In genomic region chr5:59790399-59791130, GRCh38 we compare ENCODE assay signal across 9 cellular contexts.
DNase-seq lines count a peak whose midpoint lies in the region; ATAC-seq, FAIRE-seq and TF ChIP-seq lines count a peak whose summit lies in the region.
"Had no signal": no experiment of that assay in that cellular context is flagged by ENCODE, and none has a peak within 500 bp of the region (broad histone marks: within the 10 kb centered on the region; RNA-seq: fewer than 3 reads in every experiment).

No MANE protein-coding gene starts in this region.

- peaks cover 0 to 11% (median 0%) of the 10 kb centered on the region in 9 donors for H3K4me1 ChIP-seq in heart right ventricle
- peaks cover 34% of the 10 kb centered on the region for H3K4me1 ChIP-seq in endothelial cell of umbilical vein (ENCODE audit: control insufficient read depth, extremely low read depth, insufficient read depth, low read length)
- peaks cover 38% of the 10 kb centered on the region for H3K4me1 ChIP-seq in suprapubic skin

- peak overlapping the region; percentile 83 for H3K4me2 ChIP-seq in endothelial cell of umbilical vein (ENCODE audit: insufficient read depth, low read length)

- no peaks in the 10 kb centered on the region for H3K9me1 ChIP-seq in endothelial cell of umbilical vein (replicated peaks; ENCODE audit: control insufficient read depth, extremely low read depth, insufficient read depth, low read length)

- POLR2A ChIA-PET in endothelial cell of umbilical vein (lab: Charles Lee): interaction anchor here (0.6 kb wide), 2 partner anchors 18 to 303 kb away, joined by 3 read pairs; no protein-coding TSS in a partner anchor

- peak overlapping the region; percentile 4 for H2AFZ ChIP-seq in endothelial cell of umbilical vein (ENCODE audit: low read depth, low read length)

- H3K27ac ChIP-seq in heart right ventricle: peak overlapping the region in 9 of 10 donors; percentile 1 to 70 (median 49)
- peak overlapping the region; percentile 94 for H3K27ac ChIP-seq in endothelial cell of umbilical vein (ENCODE audit: insufficient read depth, low read depth, low read length)
- H3K27ac ChIP-seq in suprapubic skin: peak overlapping the region; percentile 47

- peak in 6 of 8 donors; percentile 38 to 91 (median 78) for ATAC-seq in heart right ventricle
- no peak for ATAC-seq in Right ventricle myocardium inferior

- H3K27me3 ChIP-seq in heart right ventricle (peaks cover 0 to 12% (median 0%) of the 10 kb centered on the region in 7 donors), endothelial cell of umbilical vein (ENCODE audit: control insufficient read depth in 2 of 2, insufficient read depth in 2 of 2, low read length in 2 of 2) (no peaks in the 10 kb centered on the region), suprapubic skin (no peaks in the 10 kb centered on the region)

- intact Hi-C loops in heart right ventricle (cut with DNase I) (loop anchor here in 5 of 10 donors (2.0 to 10.0 kb wide), 4 partner anchors 22 to 606 kb away; no protein-coding TSS in a partner anchor), Right ventricle myocardium inferior (cut with DNase I) (no loop called here), endothelial cell of umbilical vein (cut with micrococcal nuclease) (loop anchor here (1.0 to 10.0 kb wide), 6 partner anchors 9 to 756 kb away; no protein-coding TSS in a partner anchor)

- peak overlapping the region; percentile 88 for H3K9ac ChIP-seq in endothelial cell of umbilical vein (replicated peaks; ENCODE audit: extremely low read depth, insufficient read depth, low read length)

- BruUV-seq in endothelial cell of umbilical vein (replicated peaks; lab: Mats Ljungman, UMichigan): TSS peak; percentile 93

- H4K20me1 ChIP-seq in endothelial cell of umbilical vein (replicated peaks; ENCODE audit: control insufficient read depth, extremely low read depth, insufficient read depth, low read length): no peaks in the 10 kb centered on the region

- peak; percentile 76 for TF ChIP-seq POLR2A in endothelial cell of umbilical vein (IDR thresholded peaks at IDR 0.05; ENCODE audit: low read depth, low read length)
- no peak for TF ChIP-seq POLR2A in suprapubic skin (IDR thresholded peaks at IDR 0.05)

- FAIRE-seq in endothelial cell of umbilical vein (lab: Jason Lieb, UNC): peak; percentile 96
- FAIRE-seq: G401.6 had no signal

- H3K9me3 ChIP-seq in heart right ventricle (no peaks in the 10 kb centered on the region), endothelial cell of umbilical vein (replicated peaks; ENCODE audit: control insufficient read depth, insufficient read depth, low read length) (no peaks in the 10 kb centered on the region), suprapubic skin (no peaks in the 10 kb centered on the region)

- H3K36me3 ChIP-seq in heart right ventricle (no peaks in the 10 kb centered on the region), endothelial cell of umbilical vein (ENCODE audit: control insufficient read depth in 2 of 2, extremely low read depth in 1 of 2, insufficient read depth in 2 of 2, low read length in 2 of 2) (no peaks in the 10 kb centered on the region), suprapubic skin (no peaks in the 10 kb centered on the region)

- DNase-seq in heart right ventricle (no peak), Right ventricle myocardium inferior (ENCODE audit: missing footprints) (no peak), LNCaP clone FGC (ENCODE audit: low read depth) (no peak), endothelial cell of umbilical vein (ENCODE audit: low read depth, low spot score) (peak; percentile 92), suprapubic skin (ENCODE audit: low spot score in 2 of 2) (no peak), NCI-H2227 treated with DMSO at 0.1 percent for 48 hours (lab: John Stamatoyannopoulos, UW) (no peak), dedifferentiated amniotic fluid mesenchymal stem cell (ENCODE audit: extremely low spot score) (no peak), superior temporal gyrus (ENCODE audit: extremely low spot score) (no peak)

- CTCF ChIA-PET in endothelial cell of umbilical vein (lab: Charles Lee): interaction anchor here (0.7 to 3.0 kb wide), 10 partner anchors 9 to 904 kb away, joined by 3 to 25 read pairs (median 3); no protein-coding TSS in a partner anchor

- H3K4me3 ChIP-seq in heart right ventricle (peak overlapping the region in 4 of 10 donors; percentile 1 to 31 (median 8)), LNCaP clone FGC (ENCODE audit: low read depth, low read length) (peak overlapping the region; percentile 5), endothelial cell of umbilical vein (replicated peaks in 1 of 3; ENCODE audit: insufficient read depth in 1 of 3, low read depth in 1 of 3, low read length in 3 of 3) (peak overlapping the region in 2 of 3 experiments; percentile 6 to 44), suprapubic skin (peak overlapping the region; percentile 16)

- no peak for TF ChIP-seq EP300 in suprapubic skin (IDR thresholded peaks at IDR 0.05)

- no peak for TF ChIP-seq CTCF in heart right ventricle (IDR thresholded peaks at IDR 0.05)
- no peak for TF ChIP-seq CTCF in LNCaP clone FGC (IDR thresholded peaks at IDR 0.05; ENCODE audit: control insufficient read depth, extremely low read depth, insufficient read depth)
- TF ChIP-seq CTCF in endothelial cell of umbilical vein (IDR thresholded peaks at IDR 0.05; ENCODE audit: extremely low read depth in 1 of 2, insufficient read depth in 1 of 2, low read depth in 1 of 2, low read length in 2 of 2): no peak
- TF ChIP-seq CTCF in suprapubic skin (IDR thresholded peaks at IDR 0.05): no peak

- dilution Hi-C loops in endothelial cell of umbilical vein (cut with MboI; ENCODE audit: extremely low pct_ligation_motif_present, low sequenced_read_pairs): no loop called here

- no peaks in the 10 kb centered on the region for H3K79me2 ChIP-seq in endothelial cell of umbilical vein (ENCODE audit: control insufficient read depth, insufficient read depth, low read length)

- WGBS in heart right ventricle, 2 donors: 57 to 70% methylated on average over 12 of the region's 12 CpGs
- WGBS in suprapubic skin: 57% methylated on average over 12 of the region's 12 CpGs

TF ChIP-seq in endothelial cell of umbilical vein, 7 proteins besides CTCF, POLR2A, EP300 and RAD21:
- TF ChIP-seq MYC (IDR thresholded peaks at IDR 0.05; ENCODE audit: low read depth, low read length) (no peak), EZH2 (IDR thresholded peaks at IDR 0.05; ENCODE audit: borderline replicate concordance, low read depth, low read length, severe bottlenecking) (no peak), JUN (IDR thresholded peaks at IDR 0.05; ENCODE audit: borderline replicate concordance, insufficient read depth, insufficient read length, low read depth) (peak; percentile 92), POLR2AphosphoS5 (IDR thresholded peaks at IDR 0.05; ENCODE audit: insufficient read depth, low read depth, low read length) (peak; percentile 58), FOS (IDR thresholded peaks at IDR 0.05; ENCODE audit: borderline replicate concordance, insufficient read depth, low read length) (peak; percentile 84)
